17 cellular contexts compared by ENCODE assay signal in genomic region chr6:153208706-153209105, GRCh38.
A peak's percentile ranks its signal among the peaks of the same experiment; 100 is the strongest.
DNase-seq lines count a peak whose midpoint lies in the region; ATAC-seq and TF ChIP-seq lines count a peak whose summit lies in the region.
"Had no signal": no experiment of that assay in that cellular context is flagged by ENCODE, and none has a peak within 500 bp of the region (broad histone marks: within the 10 kb centered on the region; RNA-seq: fewer than 3 reads in every experiment).

No MANE protein-coding gene starts in this region.

- H3K4me1 ChIP-seq in mammary epithelial cell (ENCODE audit: insufficient read depth, low read length) = peaks cover 3% of the 10 kb centered on the region
- H3K4me1 ChIP-seq: pancreas had no signal

- H3K4me3 ChIP-seq in mammary epithelial cell (replicated peaks in 1 of 3; ENCODE audit: insufficient read depth in 1 of 3, low read depth in 2 of 3, low read length in 3 of 3) = no peak overlapping the region
- H3K4me3 ChIP-seq: pancreas had no signal

- H3K9ac ChIP-seq in mammary epithelial cell (ENCODE audit: insufficient read depth, low read length) = no peak overlapping the region

- no peaks in the 10 kb centered on the region for H3K9me3 ChIP-seq in mammary epithelial cell (replicated peaks; ENCODE audit: insufficient read depth, low read length)
- H3K9me3 ChIP-seq: pancreas had no signal

- in situ Hi-C loops in mammary epithelial cell (cut with MboI; ENCODE audit: low sequenced_read_pairs in 2 of 2) = no loop called here

- no peaks in the 10 kb centered on the region for H4K20me1 ChIP-seq in mammary epithelial cell (ENCODE audit: insufficient read depth, low read length)

- no peak overlapping the region for H3K27ac ChIP-seq in mammary epithelial cell (ENCODE audit: insufficient read depth, low read depth, low read length)
- H3K27ac ChIP-seq: pancreas had no signal

- peak; percentile 93 for ATAC-seq in left ventricle myocardium superior
- ATAC-seq in GM18873 (IDR thresholded peaks at IDR 0.05; ENCODE audit: low FRiP score, unreplicated experiment) = no peak
- ATAC-seq in HG02763 (IDR thresholded peaks at IDR 0.05; ENCODE audit: unreplicated experiment) = no peak
- ATAC-seq: activated T-cell treated with anti-CD3 and anti-CD28 coated beads, Interleukin-2, amount 50 U/mL, for 72 hours had no signal

- no peak overlapping the region for H3K4me2 ChIP-seq in mammary epithelial cell (ENCODE audit: insufficient read depth, low read depth, low read length)

- DNase-seq in DMS53 treated with DMSO at 0.1 percent for 48 hours (lab: John Stamatoyannopoulos, UW; ENCODE audit: unreplicated experiment) (peak; percentile 65), NCI-H146 treated with DMSO at 0.1 percent for 48 hours (lab: John Stamatoyannopoulos, UW; ENCODE audit: unreplicated experiment) (peak; percentile 70), NCI-H82 (lab: John Stamatoyannopoulos, UW) (peak; percentile 87), left ventricle myocardium superior (peak; percentile 53), GOT3 (lab: John Stamatoyannopoulos, UW) (no peak), mammary epithelial cell (no peak)
- DNase-seq: activated CD4-positive, alpha-beta T cell treated with anti-CD3 and anti-CD28 coated beads, Interleukin-2, amount 10 ng/mL, durations not matched to agents 24 days and 14 days; activated T-cell treated with anti-CD3 and anti-CD28 coated beads, Interleukin-2, amount 50 U/mL, for 72 hours; AML-193; central memory CD4-positive, alpha-beta T cell; Karpas-422; NK-92 treated with Interleukin-12 subunit alpha and Interleukin-12 subunit beta, amount 100 ng/mL, for 24 hours; pancreas; SIG-M5; stimulated activated CD4-positive, alpha-beta T cell treated with anti-CD3 and anti-CD28 coated beads, Interleukin-15, amount 100 ng/mL, for 24 hours had no signal

- H3K27me3 ChIP-seq in mammary epithelial cell (ENCODE audit: insufficient read depth, low read length) = no peaks in the 10 kb centered on the region

- no TSS peak for BruUV-seq in mammary epithelial cell (replicated peaks; lab: Mats Ljungman, UMichigan)

- dilution Hi-C loops in mammary epithelial cell (cut with HindIII; ENCODE audit: low sequenced_read_pairs) = no loop called here

- intact Hi-C loops in left ventricle myocardium superior (cut with micrococcal nuclease) = no loop called here
- intact Hi-C loops in mammary epithelial cell (cut with micrococcal nuclease) = no loop called here

- TF ChIP-seq CTCF in mammary epithelial cell (conservative IDR thresholded peaks at IDR 0.05 in 1 of 2, IDR thresholded peaks at IDR 0.05 in 1 of 2; ENCODE audit: extremely low read depth in 1 of 2, insufficient read depth in 1 of 2, low read depth in 1 of 2, low read length in 2 of 2) = no peak

- CTCF ChIA-PET in mammary epithelial cell (lab: Charles Lee; ENCODE audit: low non-redundant PET) = no interaction called here

- H3K79me2 ChIP-seq in mammary epithelial cell (ENCODE audit: insufficient read depth, low read length) = no peaks in the 10 kb centered on the region

- 98% methylated on average over 8 of the region's 8 CpGs for WGBS in mammary epithelial cell (ENCODE audit: low coverage, missing lambda C conversion rate)

- no peaks in the 10 kb centered on the region for H3K36me3 ChIP-seq in mammary epithelial cell (ENCODE audit: insufficient read depth, low read length)
- H3K36me3 ChIP-seq: pancreas had no signal

- H2AFZ ChIP-seq in mammary epithelial cell (ENCODE audit: low read depth, low read length) = no peak overlapping the region

Comparison
In these comparisons a context has a peak if more than half of its experiments do, and no peak if none do; other contexts are left out.
1. DNase-seq: peak in DMS53 treated with DMSO at 0.1 percent for 48 hours (single experiment), NCI-H146 treated with DMSO at 0.1 percent for 48 hours (single experiment), NCI-H82 (single experiment) and left ventricle myocardium superior (single experiment); none in GOT3 (single experiment) and mammary epithelial cell (single experiment).